ENCODE assay signal across 1 cellular context in genomic region chr2:203857656-203858055, GRCh38.
TF ChIP-seq lines count a peak whose summit lies in the region.

No MANE protein-coding gene starts in this region.

TF ChIP-seq in HCT116, 20 proteins besides CTCF, POLR2A, EP300 and RAD21 (continued from another document):
- no peak for TF ChIP-seq TCF7L2 (IDR thresholded peaks at IDR 0.05; ENCODE audit: borderline replicate concordance, extremely low read depth, insufficient read depth, insufficient read length)
- no peak for TF ChIP-seq ELF1 (IDR thresholded peaks at IDR 0.05; ENCODE audit: borderline replicate concordance, low read depth)
- no peak for TF ChIP-seq ATF3 (IDR thresholded peaks at IDR 0.05)
- no peak for TF ChIP-seq YY1 (IDR thresholded peaks at IDR 0.05; ENCODE audit: extremely low read depth, insufficient replicate concordance, low read depth, low read length)
- TF ChIP-seq ZFX (IDR thresholded peaks at IDR 0.05): no peak
